ENCODE assay signal across 1 cellular context in the genomic region with DNA sequence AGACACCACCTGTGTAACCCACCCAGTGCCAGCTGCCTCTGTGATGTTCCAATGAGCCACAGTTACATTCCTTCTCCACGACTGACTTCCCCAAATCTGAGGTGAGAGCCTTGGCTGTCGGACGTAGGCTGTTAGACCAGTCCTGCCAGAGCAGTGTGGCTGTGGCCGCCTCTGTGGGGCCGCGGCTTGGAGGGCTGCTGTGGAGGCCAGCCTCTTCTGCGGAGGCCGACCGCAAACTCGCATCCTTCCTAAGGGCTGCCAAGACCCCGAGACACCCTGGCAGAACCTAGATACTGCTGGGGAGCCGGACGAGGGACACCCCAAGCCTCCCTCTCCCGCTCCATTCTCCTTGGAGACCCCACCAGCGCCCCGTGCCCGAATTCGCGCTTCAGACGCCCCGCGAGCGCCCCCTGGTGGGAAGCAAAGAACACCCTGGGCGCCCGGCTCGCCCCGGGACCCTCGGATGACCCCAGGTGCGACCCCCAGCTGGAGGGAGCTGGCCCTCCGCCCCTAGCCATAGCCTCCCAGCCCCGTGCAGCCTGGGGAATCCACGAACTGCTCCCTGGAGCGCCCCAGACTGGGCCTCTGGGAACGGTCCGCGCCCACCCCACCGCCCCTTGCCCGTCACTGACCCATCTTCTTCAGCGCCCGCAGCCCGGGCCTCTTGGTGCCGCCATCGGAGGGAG.
TF ChIP-seq lines count a peak whose summit lies in the region.

No MANE protein-coding gene starts in this region.

TF ChIP-seq in HepG2, 621 proteins besides CTCF, POLR2A, EP300 and RAD21 (continued from another document and continues in another):
- TF ChIP-seq, protein P1, sequence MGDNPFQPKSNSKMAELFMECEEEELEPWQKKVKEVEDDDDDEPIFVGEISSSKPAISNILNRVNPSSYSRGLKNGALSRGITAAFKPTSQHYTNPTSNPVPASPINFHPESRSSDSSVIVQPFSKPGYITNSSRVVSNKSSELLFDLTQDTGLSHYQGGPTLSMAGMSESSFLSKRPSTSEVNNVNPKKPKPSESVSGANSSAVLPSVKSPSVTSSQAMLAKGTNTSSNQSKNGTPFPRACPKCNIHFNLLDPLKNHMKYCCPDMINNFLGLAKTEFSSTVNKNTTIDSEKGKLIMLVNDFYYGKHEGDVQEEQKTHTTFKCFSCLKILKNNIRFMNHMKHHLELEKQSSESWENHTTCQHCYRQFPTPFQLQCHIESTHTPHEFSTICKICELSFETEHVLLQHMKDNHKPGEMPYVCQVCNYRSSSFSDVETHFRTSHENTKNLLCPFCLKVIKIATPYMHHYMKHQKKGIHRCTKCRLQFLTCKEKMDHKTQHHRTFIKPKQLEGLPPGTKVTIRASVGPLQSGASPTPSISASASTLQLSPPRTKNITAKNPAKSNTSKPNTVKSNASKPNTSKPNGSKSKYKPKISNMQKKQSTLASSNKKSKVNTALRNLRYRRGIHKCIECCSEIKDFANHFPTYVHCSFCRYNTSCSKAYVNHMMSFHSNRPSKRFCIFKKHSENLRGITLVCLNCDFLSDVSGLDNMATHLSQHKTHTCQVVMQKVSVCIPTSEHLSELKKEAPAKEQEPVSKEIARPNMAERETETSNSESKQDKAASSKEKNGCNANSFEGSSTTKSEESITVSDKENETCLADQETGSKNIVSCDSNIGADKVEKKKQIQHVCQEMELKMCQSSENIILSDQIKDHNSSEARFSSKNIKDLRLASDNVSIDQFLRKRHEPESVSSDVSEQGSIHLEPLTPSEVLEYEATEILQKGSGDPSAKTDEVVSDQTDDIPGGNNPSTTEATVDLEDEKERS (CRISPR knock-in tag; IDR thresholded peaks at IDR 0.05) = 0 out of 2 replicates have a peak, but pooled peaks have one; percentile 33
- TF ChIP-seq SSRP1 (CRISPR knock-in tag; IDR thresholded peaks at IDR 0.05) (no peak), ZNF10 (CRISPR knock-in tag; IDR thresholded peaks at IDR 0.05; ENCODE audit: borderline replicate concordance, low read depth) (no peak), KLF13 (CRISPR knock-in tag; IDR thresholded peaks at IDR 0.05) (0 out of 2 replicates have a peak, but pooled peaks have one; percentile 11), TSC22D2 (CRISPR knock-in tag; IDR thresholded peaks at IDR 0.05; ENCODE audit: borderline replicate concordance) (no peak), NKX3-1 (CRISPR knock-in tag; IDR thresholded peaks at IDR 0.05) (no peak), ZNF543 (CRISPR knock-in tag; IDR thresholded peaks at IDR 0.05) (peak; percentile 76; the same call in 1 of the 2 replicates), STAT5B (CRISPR knock-in tag; IDR thresholded peaks at IDR 0.05) (no peak), RXRA (CRISPR knock-in tag; IDR thresholded peaks at IDR 0.05) (peak; percentile 70; the same call in 1 of the 2 replicates), RFX1 (IDR thresholded peaks at IDR 0.05) (no peak), PCBP2 (optimal IDR thresholded peaks at IDR 0.05; ENCODE audit: low read depth, low read length, poor library complexity, severe bottlenecking) (no peak), GATAD1 (CRISPR knock-in tag; IDR thresholded peaks at IDR 0.05) (peak; percentile 55; the same call in 1 of the 2 replicates), ZNF547 (CRISPR knock-in tag; IDR thresholded peaks at IDR 0.05) (peak; percentile 51), ZNF30 (CRISPR knock-in tag; IDR thresholded peaks at IDR 0.05) (no peak), PLRG1 (conservative IDR thresholded peaks at IDR 0.05) (no peak), MTA1 (CRISPR knock-in tag; IDR thresholded peaks at IDR 0.05; ENCODE audit: borderline replicate concordance) (no peak), ZNF792 (CRISPR knock-in tag; IDR thresholded peaks at IDR 0.05) (no peak), ATRX (CRISPR knock-in tag; IDR thresholded peaks at IDR 0.05; ENCODE audit: borderline replicate concordance) (no peak), MTF1 (CRISPR knock-in tag; IDR thresholded peaks at IDR 0.05) (no peak), SMAD3 (CRISPR knock-in tag; IDR thresholded peaks at IDR 0.05) (no peak), ZIK1 (CRISPR knock-in tag; IDR thresholded peaks at IDR 0.05; ENCODE audit: borderline replicate concordance, low read depth) (no peak), PHF5A (CRISPR knock-in tag; IDR thresholded peaks at IDR 0.05; ENCODE audit: low read depth, unreplicated experiment) (no peak), HDAC1 (CRISPR knock-in tag; IDR thresholded peaks at IDR 0.05) (no peak), ZNF282 (IDR thresholded peaks at IDR 0.05; ENCODE audit: partially characterized antibody) (no peak), TARDBP (CRISPR knock-in tag; IDR thresholded peaks at IDR 0.05) (no peak), ZNF232 (CRISPR knock-in tag; IDR thresholded peaks at IDR 0.05; ENCODE audit: borderline replicate concordance) (no peak), SALL1 (CRISPR knock-in tag; IDR thresholded peaks at IDR 0.05) (peak; percentile 24; the same call in 1 of the 2 replicates), KLF6 (CRISPR knock-in tag; IDR thresholded peaks at IDR 0.05) (no peak), ZFP1 (CRISPR knock-in tag; IDR thresholded peaks at IDR 0.05) (no peak), MTA3 (CRISPR knock-in tag; IDR thresholded peaks at IDR 0.05) (no peak), HNF4G (IDR thresholded peaks at IDR 0.05; ENCODE audit: borderline replicate concordance, low read depth, low read length) (no peak), HNF4G (CRISPR knock-in tag; IDR thresholded peaks at IDR 0.05; ENCODE audit: borderline replicate concordance, low read depth) (no peak), BHLHE40 (IDR thresholded peaks at IDR 0.05; ENCODE audit: low read length) (no peak), FOSL1 (CRISPR knock-in tag; IDR thresholded peaks at IDR 0.05; ENCODE audit: borderline replicate concordance) (no peak), ZFP62 (CRISPR knock-in tag; IDR thresholded peaks at IDR 0.05) (no peak), ZNF749 (CRISPR knock-in tag; IDR thresholded peaks at IDR 0.05; ENCODE audit: borderline replicate concordance) (no peak), RARG (CRISPR knock-in tag; IDR thresholded peaks at IDR 0.05; ENCODE audit: low read depth) (no peak), ZNF616 (CRISPR knock-in tag; IDR thresholded peaks at IDR 0.05; ENCODE audit: low read depth) (no peak), PAF1 (CRISPR knock-in tag; IDR thresholded peaks at IDR 0.05) (no peak), ZNF790 (CRISPR knock-in tag; IDR thresholded peaks at IDR 0.05; ENCODE audit: borderline replicate concordance) (no peak), ZNF678 (CRISPR knock-in tag; IDR thresholded peaks at IDR 0.05) (no peak), CBX2 (IDR thresholded peaks at IDR 0.05; ENCODE audit: low read depth, low read length) (no peak), CBX2 (CRISPR knock-in tag; IDR thresholded peaks at IDR 0.05; ENCODE audit: low read depth) (no peak), ZNF138 (CRISPR knock-in tag; IDR thresholded peaks at IDR 0.05; ENCODE audit: low read depth) (no peak), ZFP36L2 (CRISPR knock-in tag; IDR thresholded peaks at IDR 0.05) (no peak), ZNF552 (CRISPR knock-in tag; IDR thresholded peaks at IDR 0.05; ENCODE audit: borderline replicate concordance) (no peak)
- TF ChIP-seq, protein P2, sequence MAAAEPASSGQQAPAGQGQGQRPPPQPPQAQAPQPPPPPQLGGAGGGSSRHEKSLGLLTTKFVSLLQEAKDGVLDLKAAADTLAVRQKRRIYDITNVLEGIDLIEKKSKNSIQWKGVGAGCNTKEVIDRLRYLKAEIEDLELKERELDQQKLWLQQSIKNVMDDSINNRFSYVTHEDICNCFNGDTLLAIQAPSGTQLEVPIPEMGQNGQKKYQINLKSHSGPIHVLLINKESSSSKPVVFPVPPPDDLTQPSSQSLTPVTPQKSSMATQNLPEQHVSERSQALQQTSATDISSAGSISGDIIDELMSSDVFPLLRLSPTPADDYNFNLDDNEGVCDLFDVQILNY (CRISPR knock-in tag; conservative IDR thresholded peaks at IDR 0.05) = no peak
- TF ChIP-seq, protein P3, sequence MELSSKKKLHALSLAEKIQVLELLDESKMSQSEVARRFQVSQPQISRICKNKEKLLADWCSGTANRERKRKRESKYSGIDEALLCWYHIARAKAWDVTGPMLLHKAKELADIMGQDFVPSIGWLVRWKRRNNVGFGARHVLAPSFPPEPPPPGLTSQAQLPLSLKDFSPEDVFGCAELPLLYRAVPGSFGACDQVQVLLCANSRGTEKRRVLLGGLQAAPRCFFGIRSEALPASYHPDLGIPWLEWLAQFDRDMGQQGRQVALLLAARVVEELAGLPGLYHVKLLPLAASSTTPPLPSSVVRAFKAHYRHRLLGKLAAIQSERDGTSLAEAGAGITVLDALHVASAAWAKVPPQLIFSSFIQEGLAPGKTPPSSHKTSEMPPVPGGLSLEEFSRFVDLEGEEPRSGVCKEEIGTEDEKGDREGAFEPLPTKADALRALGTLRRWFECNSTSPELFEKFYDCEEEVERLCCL (CRISPR knock-in tag; IDR thresholded peaks at IDR 0.05; ENCODE audit: borderline replicate concordance) = no peak
- TF ChIP-seq, protein P4, sequence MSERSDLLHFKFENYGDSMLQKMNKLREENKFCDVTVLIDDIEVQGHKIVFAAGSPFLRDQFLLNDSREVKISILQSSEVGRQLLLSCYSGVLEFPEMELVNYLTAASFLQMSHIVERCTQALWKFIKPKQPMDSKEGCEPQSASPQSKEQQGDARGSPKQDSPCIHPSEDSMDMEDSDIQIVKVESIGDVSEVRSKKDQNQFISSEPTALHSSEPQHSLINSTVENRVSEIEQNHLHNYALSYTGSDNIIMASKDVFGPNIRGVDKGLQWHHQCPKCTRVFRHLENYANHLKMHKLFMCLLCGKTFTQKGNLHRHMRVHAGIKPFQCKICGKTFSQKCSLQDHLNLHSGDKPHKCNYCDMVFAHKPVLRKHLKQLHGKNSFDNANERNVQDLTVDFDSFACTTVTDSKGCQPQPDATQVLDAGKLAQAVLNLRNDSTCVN (CRISPR knock-in tag; IDR thresholded peaks at IDR 0.05; ENCODE audit: borderline replicate concordance) = no peak
- TF ChIP-seq, protein P5, sequence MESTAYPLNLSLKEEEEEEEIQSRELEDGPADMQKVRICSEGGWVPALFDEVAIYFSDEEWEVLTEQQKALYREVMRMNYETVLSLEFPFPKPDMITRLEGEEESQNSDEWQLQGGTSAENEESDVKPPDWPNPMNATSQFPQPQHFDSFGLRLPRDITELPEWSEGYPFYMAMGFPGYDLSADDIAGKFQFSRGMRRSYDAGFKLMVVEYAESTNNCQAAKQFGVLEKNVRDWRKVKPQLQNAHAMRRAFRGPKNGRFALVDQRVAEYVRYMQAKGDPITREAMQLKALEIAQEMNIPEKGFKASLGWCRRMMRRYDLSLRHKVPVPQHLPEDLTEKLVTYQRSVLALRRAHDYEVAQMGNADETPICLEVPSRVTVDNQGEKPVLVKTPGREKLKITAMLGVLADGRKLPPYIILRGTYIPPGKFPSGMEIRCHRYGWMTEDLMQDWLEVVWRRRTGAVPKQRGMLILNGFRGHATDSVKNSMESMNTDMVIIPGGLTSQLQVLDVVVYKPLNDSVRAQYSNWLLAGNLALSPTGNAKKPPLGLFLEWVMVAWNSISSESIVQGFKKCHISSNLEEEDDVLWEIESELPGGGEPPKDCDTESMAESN (CRISPR knock-in tag; conservative IDR thresholded peaks at IDR 0.05) = 0 out of 2 replicates have a peak, but pooled peaks have one; percentile 57
- TF ChIP-seq, protein P6, sequence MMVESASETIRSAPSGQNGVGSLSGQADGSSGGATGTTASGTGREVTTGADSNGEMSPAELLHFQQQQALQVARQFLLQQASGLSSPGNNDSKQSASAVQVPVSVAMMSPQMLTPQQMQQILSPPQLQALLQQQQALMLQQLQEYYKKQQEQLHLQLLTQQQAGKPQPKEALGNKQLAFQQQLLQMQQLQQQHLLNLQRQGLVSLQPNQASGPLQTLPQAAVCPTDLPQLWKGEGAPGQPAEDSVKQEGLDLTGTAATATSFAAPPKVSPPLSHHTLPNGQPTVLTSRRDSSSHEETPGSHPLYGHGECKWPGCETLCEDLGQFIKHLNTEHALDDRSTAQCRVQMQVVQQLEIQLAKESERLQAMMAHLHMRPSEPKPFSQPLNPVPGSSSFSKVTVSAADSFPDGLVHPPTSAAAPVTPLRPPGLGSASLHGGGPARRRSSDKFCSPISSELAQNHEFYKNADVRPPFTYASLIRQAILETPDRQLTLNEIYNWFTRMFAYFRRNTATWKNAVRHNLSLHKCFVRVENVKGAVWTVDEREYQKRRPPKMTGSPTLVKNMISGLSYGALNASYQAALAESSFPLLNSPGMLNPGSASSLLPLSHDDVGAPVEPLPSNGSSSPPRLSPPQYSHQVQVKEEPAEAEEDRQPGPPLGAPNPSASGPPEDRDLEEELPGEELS (CRISPR knock-in tag; IDR thresholded peaks at IDR 0.05) = peak; percentile 30; the same call in 1 of the 2 replicates
- TF ChIP-seq, protein P7, sequence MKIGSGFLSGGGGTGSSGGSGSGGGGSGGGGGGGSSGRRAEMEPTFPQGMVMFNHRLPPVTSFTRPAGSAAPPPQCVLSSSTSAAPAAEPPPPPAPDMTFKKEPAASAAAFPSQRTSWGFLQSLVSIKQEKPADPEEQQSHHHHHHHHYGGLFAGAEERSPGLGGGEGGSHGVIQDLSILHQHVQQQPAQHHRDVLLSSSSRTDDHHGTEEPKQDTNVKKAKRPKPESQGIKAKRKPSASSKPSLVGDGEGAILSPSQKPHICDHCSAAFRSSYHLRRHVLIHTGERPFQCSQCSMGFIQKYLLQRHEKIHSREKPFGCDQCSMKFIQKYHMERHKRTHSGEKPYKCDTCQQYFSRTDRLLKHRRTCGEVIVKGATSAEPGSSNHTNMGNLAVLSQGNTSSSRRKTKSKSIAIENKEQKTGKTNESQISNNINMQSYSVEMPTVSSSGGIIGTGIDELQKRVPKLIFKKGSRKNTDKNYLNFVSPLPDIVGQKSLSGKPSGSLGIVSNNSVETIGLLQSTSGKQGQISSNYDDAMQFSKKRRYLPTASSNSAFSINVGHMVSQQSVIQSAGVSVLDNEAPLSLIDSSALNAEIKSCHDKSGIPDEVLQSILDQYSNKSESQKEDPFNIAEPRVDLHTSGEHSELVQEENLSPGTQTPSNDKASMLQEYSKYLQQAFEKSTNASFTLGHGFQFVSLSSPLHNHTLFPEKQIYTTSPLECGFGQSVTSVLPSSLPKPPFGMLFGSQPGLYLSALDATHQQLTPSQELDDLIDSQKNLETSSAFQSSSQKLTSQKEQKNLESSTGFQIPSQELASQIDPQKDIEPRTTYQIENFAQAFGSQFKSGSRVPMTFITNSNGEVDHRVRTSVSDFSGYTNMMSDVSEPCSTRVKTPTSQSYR (CRISPR knock-in tag; IDR thresholded peaks at IDR 0.05; ENCODE audit: borderline replicate concordance) = no peak
- TF ChIP-seq, protein P8, sequence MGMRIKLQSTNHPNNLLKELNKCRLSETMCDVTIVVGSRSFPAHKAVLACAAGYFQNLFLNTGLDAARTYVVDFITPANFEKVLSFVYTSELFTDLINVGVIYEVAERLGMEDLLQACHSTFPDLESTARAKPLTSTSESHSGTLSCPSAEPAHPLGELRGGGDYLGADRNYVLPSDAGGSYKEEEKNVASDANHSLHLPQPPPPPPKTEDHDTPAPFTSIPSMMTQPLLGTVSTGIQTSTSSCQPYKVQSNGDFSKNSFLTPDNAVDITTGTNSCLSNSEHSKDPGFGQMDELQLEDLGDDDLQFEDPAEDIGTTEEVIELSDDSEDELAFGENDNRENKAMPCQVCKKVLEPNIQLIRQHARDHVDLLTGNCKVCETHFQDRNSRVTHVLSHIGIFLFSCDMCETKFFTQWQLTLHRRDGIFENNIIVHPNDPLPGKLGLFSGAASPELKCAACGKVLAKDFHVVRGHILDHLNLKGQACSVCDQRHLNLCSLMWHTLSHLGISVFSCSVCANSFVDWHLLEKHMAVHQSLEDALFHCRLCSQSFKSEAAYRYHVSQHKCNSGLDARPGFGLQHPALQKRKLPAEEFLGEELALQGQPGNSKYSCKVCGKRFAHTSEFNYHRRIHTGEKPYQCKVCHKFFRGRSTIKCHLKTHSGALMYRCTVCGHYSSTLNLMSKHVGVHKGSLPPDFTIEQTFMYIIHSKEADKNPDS (CRISPR knock-in tag; IDR thresholded peaks at IDR 0.05) = no peak
